8 cellular contexts compared by ENCODE assay signal in the genomic region with DNA sequence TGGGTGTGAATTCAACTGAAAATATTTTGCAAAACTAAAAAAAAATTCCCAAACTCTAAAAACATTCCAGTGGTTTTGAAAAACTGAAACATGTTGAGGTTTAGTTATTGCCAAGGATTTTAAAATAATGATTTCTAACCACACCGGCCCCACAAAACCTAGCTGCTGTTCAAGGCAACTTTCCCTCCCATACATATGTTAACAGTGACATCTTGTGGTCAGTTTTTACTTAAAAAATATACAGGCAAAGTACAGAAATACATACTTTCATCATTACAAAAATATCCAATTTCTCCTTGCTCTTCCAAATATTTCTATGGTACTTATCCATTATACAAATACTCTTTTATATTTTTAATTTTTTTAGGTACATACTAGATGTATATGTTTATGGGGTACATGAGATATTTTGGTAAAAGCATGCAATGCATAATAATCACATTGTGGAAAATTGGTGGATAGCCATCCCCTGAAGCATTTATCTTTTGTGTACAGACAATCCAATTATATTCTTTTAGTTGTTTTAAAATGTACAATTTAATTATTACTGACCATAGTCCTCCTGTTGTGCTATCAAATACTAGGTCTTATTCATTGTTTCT. TPM values are rescaled to one million over a fixed set of nuclear protein-coding genes. Genes with fewer than 3 reads are reported as not detected.
DNase-seq lines count a peak whose midpoint lies in the region; ATAC-seq and TF ChIP-seq lines count a peak whose summit lies in the region.

No MANE protein-coding gene starts in this region.

- no peaks in the 10 kb centered on the region for H3K9me3 ChIP-seq in AG04450 (ENCODE audit: control insufficient read depth, insufficient read depth, low read length)

- POLR2A ChIA-PET in AG04450 (lab: Yijun Ruan, JAX) = no interaction called here

- no peaks in the 10 kb centered on the region for H3K36me3 Mint-ChIP-seq in nephron progenitor cell (ENCODE audit: low read depth)

- no peaks in the 10 kb centered on the region for H3K27me3 Mint-ChIP-seq in nephron progenitor cell (ENCODE audit: low read depth, poor library complexity)

- TF ChIP-seq CTCF in AG04450 (IDR thresholded peaks at IDR 0.05; ENCODE audit: low read depth, low read length) = peak; percentile 52
- peak; percentile 63 for TF ChIP-seq CTCF in nephron progenitor cell (IDR thresholded peaks at IDR 0.05)

- H3K4me1 Mint-ChIP-seq in nephron progenitor cell = peaks cover 5% of the 10 kb centered on the region

- no peak overlapping the region for H3K27ac Mint-ChIP-seq in nephron progenitor cell

- no peak overlapping the region for H3K27ac ChIP-seq in AG04450 (ENCODE audit: low read depth, low read length)

- no peaks in the 10 kb centered on the region for H3K9me3 Mint-ChIP-seq in nephron progenitor cell

- no peaks in the 10 kb centered on the region for H3K27me3 ChIP-seq in AG04450 (ENCODE audit: control insufficient read depth, insufficient read depth, low read length)

- intact Hi-C loops in Right ventricle myocardium inferior (cut with DNase I) = loop anchor here (2.0 to 5.0 kb wide), 2 partner anchors 238 to 1047 kb away; no protein-coding TSS in a partner anchor

- CTCF ChIA-PET in AG04450 (lab: Charles Lee) = interaction anchor here (0.7 to 3.5 kb wide), 9 partner anchors 22 to 1143 kb away, joined by 3 to 40 read pairs (median 4); no protein-coding TSS in a partner anchor

- H3K4me3 Mint-ChIP-seq in nephron progenitor cell = no peak overlapping the region

- peak; percentile 6 for DNase-seq in AG04450 (ENCODE audit: low read depth, low spot score)
- DNase-seq in NOMO-1 treated with DMSO at 0.1 percent for 48 hours (lab: John Stamatoyannopoulos, UW; ENCODE audit: unreplicated experiment) = peak; percentile 62
- peak; percentile 42 to 50 for DNase-seq in dermis microvascular lymphatic vessel endothelial cell (ENCODE audit: low read depth in 2 of 2)
- DNase-seq in nephron progenitor cell = peak; percentile 15
- no peak for DNase-seq in activated CD4-positive, CD25-positive, alpha-beta regulatory T cell (lab: John Stamatoyannopoulos, UW)
- DNase-seq in Right ventricle myocardium inferior (ENCODE audit: missing footprints) = no peak

- peak; percentile 71 for ATAC-seq in GM18498 (IDR thresholded peaks at IDR 0.05; ENCODE audit: unreplicated experiment)
- ATAC-seq in HG03520 (IDR thresholded peaks at IDR 0.05; ENCODE audit: unreplicated experiment) = peak; percentile 63
- no peak for ATAC-seq in Right ventricle myocardium inferior

- H3K4me3 ChIP-seq in AG04450 (ENCODE audit: low read depth, low read length) = no peak overlapping the region

RNA-seq across cellular contexts. Expression of a gene that starts 34.4 kb away (rescaled TPM):
- polyA plus RNA-seq in AG04450 (2011; rRNA removed) = 29.1 and 36.3 TPM in 2 replicates
- 27.0 and 52.0 TPM in 2 replicates for polyA minus RNA-seq in AG04450 (2011; rRNA and poly(A)+ RNA removed)
- total RNA-seq in dermis microvascular lymphatic vessel endothelial cell (47.4 and 51.8 TPM in 2 replicates), Right ventricle myocardium inferior (71.9 TPM)

Comparison
In these comparisons a context has a peak if more than half of its experiments do, and no peak if none do; other contexts are left out.
1. DNase-seq: peak in AG04450 (single experiment), NOMO-1 treated with DMSO at 0.1 percent for 48 hours (single experiment), dermis microvascular lymphatic vessel endothelial cell (2 of 2) and nephron progenitor cell (single experiment); none in activated CD4-positive, CD25-positive, alpha-beta regulatory T cell (0 of 4) and Right ventricle myocardium inferior (single experiment).